22 cellular contexts compared by ENCODE assay signal in genomic region chr12:130339946-130340345, GRCh38. TPM values are rescaled to one million over a fixed set of nuclear protein-coding genes. Genes with fewer than 3 reads are reported as not detected.
DNase-seq lines count a peak whose midpoint lies in the region; ATAC-seq, FAIRE-seq and TF ChIP-seq lines count a peak whose summit lies in the region.
"Had no signal": no experiment of that assay in that cellular context is flagged by ENCODE, and none has a peak within 500 bp of the region (broad histone marks: within the 10 kb centered on the region; RNA-seq: fewer than 3 reads in every experiment).

No MANE protein-coding gene starts in this region.

- CTCF ChIA-PET in Panc1 (lab: Charles Lee): no interaction called here

- H3K27me3 ChIP-seq in Panc1 (ENCODE audit: control insufficient read depth, insufficient read depth, low read length) (no peaks in the 10 kb centered on the region), foreskin keratinocyte (peaks cover 9% of the 10 kb centered on the region)
- H3K27me3 ChIP-seq: ascending aorta had no signal

- WGBS in lower leg skin, 2 donors: 39% methylated on average over 14 of the region's 14 CpGs

- BruUV-seq in Panc1 (replicated peaks; lab: Mats Ljungman, UMichigan): no TSS peak

- ATAC-seq in Panc1 (peak; percentile 58; the same call in 1 of the 2 replicates), foreskin keratinocyte (peak; percentile 94), HG03432 (IDR thresholded peaks at IDR 0.05; ENCODE audit: unreplicated experiment) (no peak)
- ATAC-seq: left cardiac atrium; stimulated activated effector memory CD8-positive, alpha-beta T cell treated with anti-CD3 and anti-CD28 coated beads, Interleukin-12 subunit alpha, Interleukin-12 subunit beta, amount 100 ng/mL, for 72 hours had no signal

- 0 out of 4 replicates have a peak overlapping the region, but pooled peaks of 1 of the 2 experiments have one; percentile 6 for H3K4me3 ChIP-seq in Panc1 (ENCODE audit: low read depth in 2 of 2, low read length in 2 of 2)
- no peak overlapping the region for H3K4me3 ChIP-seq in lower leg skin (ENCODE audit: low read depth, poor library complexity, severe bottlenecking)
- H3K4me3 ChIP-seq: ascending aorta, neural progenitor cell, thoracic aorta had no signal

- no peak for TF ChIP-seq POLR2A in lower leg skin (IDR thresholded peaks at IDR 0.05)

- no peaks in the 10 kb centered on the region for H3K36me3 Mint-ChIP-seq in T-helper 2 cell treated with Interferon-gamma antibody and Interleukin-4, amounts not matched to agents 5 μg/mL and 100 μg/mL, for 36 hours (ENCODE audit: low read depth)
- H3K36me3 Mint-ChIP-seq: CD4-positive, CD25-positive, alpha-beta regulatory T cell; neural progenitor cell; stimulated activated effector memory CD8-positive, alpha-beta T cell treated with anti-CD3 and anti-CD28 coated beads, Interleukin-12 subunit alpha, Interleukin-12 subunit beta, amount 100 ng/mL, for 72 hours had no signal

- POLR2A ChIA-PET in Panc1 (lab: Charles Lee): no interaction called here

- no peaks in the 10 kb centered on the region; the same call in 1 of the 2 replicates for H3K9me3 ChIP-seq in Panc1 (ENCODE audit: control insufficient read depth, insufficient read depth, low read depth, low read length)
- H3K9me3 ChIP-seq: ascending aorta, thoracic aorta had no signal

- peak overlapping the region; percentile 53 for H3K27ac Mint-ChIP-seq in T-helper 2 cell treated with Interferon-gamma antibody and Interleukin-4, amounts not matched to agents 5 μg/mL and 100 μg/mL, for 36 hours
- H3K27ac Mint-ChIP-seq: activated CD4-positive, alpha-beta T cell treated with anti-CD3 and anti-CD28 coated beads, Interleukin-2, amount 10 ng/mL, durations not matched to agents 7 days and 5 days; activated naive CD4-positive, alpha-beta T cell treated with anti-CD3 and anti-CD28 coated beads for 36 hours; CD4-positive, CD25-positive, alpha-beta regulatory T cell; neural progenitor cell; stimulated activated effector memory CD8-positive, alpha-beta T cell treated with anti-CD3 and anti-CD28 coated beads, Interleukin-12 subunit alpha, Interleukin-12 subunit beta, amount 100 ng/mL, for 72 hours had no signal

- TF ChIP-seq CTCF in Panc1 (IDR thresholded peaks at IDR 0.05) (no peak), foreskin keratinocyte (conservative IDR thresholded peaks at IDR 0.05) (no peak), lower leg skin (IDR thresholded peaks at IDR 0.05) (no peak)

- no peak overlapping the region for H3K27ac ChIP-seq in Panc1 (ENCODE audit: low read length)
- H3K27ac ChIP-seq in foreskin keratinocyte: no peak overlapping the region
- H3K27ac ChIP-seq: ascending aorta, neural progenitor cell, thoracic aorta had no signal

- no peaks in the 10 kb centered on the region; the same call in 1 of the 2 replicates for H3K4me1 ChIP-seq in Panc1 (ENCODE audit: control insufficient read depth, insufficient read depth, low read length)
- H3K4me1 ChIP-seq in foreskin keratinocyte: no peaks in the 10 kb centered on the region
- H3K4me1 ChIP-seq: ascending aorta, neural progenitor cell had no signal

- peak; percentile 46 for FAIRE-seq in urothelium cell line (lab: Jason Lieb, UNC)
- FAIRE-seq: RCC 7860 had no signal

- no peaks in the 10 kb centered on the region for H3K9me3 Mint-ChIP-seq in T-helper 2 cell treated with Interferon-gamma antibody and Interleukin-4, amounts not matched to agents 5 μg/mL and 100 μg/mL, for 36 hours
- H3K9me3 Mint-ChIP-seq: activated CD4-positive, alpha-beta T cell treated with anti-CD3 and anti-CD28 coated beads, Interleukin-2, amount 10 ng/mL, durations not matched to agents 7 days and 5 days; activated naive CD4-positive, alpha-beta T cell treated with anti-CD3 and anti-CD28 coated beads for 36 hours had no signal

- in situ Hi-C loops in Panc1 (cut with HindIII; ENCODE audit: low pct_unique_long_range_greater_than_20kb, low sequenced_read_pairs): no loop called here

- H3K4me1 Mint-ChIP-seq in T-helper 2 cell treated with Interferon-gamma antibody and Interleukin-4, amounts not matched to agents 5 μg/mL and 100 μg/mL, for 36 hours (ENCODE audit: low read depth): peaks cover 9% of the 10 kb centered on the region
- H3K4me1 Mint-ChIP-seq: activated CD4-positive, alpha-beta T cell treated with anti-CD3 and anti-CD28 coated beads, Interleukin-2, amount 10 ng/mL, durations not matched to agents 7 days and 5 days; CD4-positive, CD25-positive, alpha-beta regulatory T cell had no signal

- DNase-seq in T-helper 2 cell treated with Interferon-gamma antibody and Interleukin-4, amounts not matched to agents 5 μg/mL and 100 μg/mL, for 36 hours (ENCODE audit: low spot score): no peak
- DNase-seq in T-helper 2 cell (no peak), Panc1 (ENCODE audit: low read depth, low spot score) (no peak), foreskin keratinocyte (peak; percentile 68 to 81), urothelium cell line (ENCODE audit: low spot score) (peak; percentile 85), NCI-H1694 treated with DMSO at 0.1 percent for 48 hours (lab: John Stamatoyannopoulos, UW) (no peak), lower leg skin (ENCODE audit: low spot score in 2 of 2) (no peak)
- DNase-seq: activated CD4-positive, alpha-beta T cell treated with anti-CD3 and anti-CD28 coated beads, Interleukin-2, amount 10 ng/mL, durations not matched to agents 7 days and 5 days; activated naive CD4-positive, alpha-beta T cell treated with anti-CD3 and anti-CD28 coated beads for 36 hours; CD4-positive, CD25-positive, alpha-beta regulatory T cell; foreskin fibroblast; left cardiac atrium; NCI-H1092 treated with DMSO at 0.1 percent for 48 hours; NCI-H2171 treated with DMSO at 0.1 percent for 48 hours had no signal

- intact Hi-C loops in Panc1 (cut with micrococcal nuclease; ENCODE audit: unreplicated experiment): loop anchor here (5.0 kb wide), 1 partner anchor 308 kb away; no protein-coding TSS in a partner anchor
- intact Hi-C loops in lower leg skin (cut with DNase I; ENCODE audit: low total_unique reads): no loop called here

- H3K4me3 Mint-ChIP-seq in T-helper 2 cell treated with Interferon-gamma antibody and Interleukin-4, amounts not matched to agents 5 μg/mL and 100 μg/mL, for 36 hours: peak overlapping the region; percentile 60
- H3K4me3 Mint-ChIP-seq: activated CD4-positive, alpha-beta T cell treated with anti-CD3 and anti-CD28 coated beads, Interleukin-2, amount 10 ng/mL, durations not matched to agents 7 days and 5 days; activated naive CD4-positive, alpha-beta T cell treated with anti-CD3 and anti-CD28 coated beads for 36 hours; CD4-positive, CD25-positive, alpha-beta regulatory T cell; neural progenitor cell; stimulated activated effector memory CD8-positive, alpha-beta T cell treated with anti-CD3 and anti-CD28 coated beads, Interleukin-12 subunit alpha, Interleukin-12 subunit beta, amount 100 ng/mL, for 72 hours had no signal

- H3K27me3 Mint-ChIP-seq in T-helper 2 cell treated with Interferon-gamma antibody and Interleukin-4, amounts not matched to agents 5 μg/mL and 100 μg/mL, for 36 hours (ENCODE audit: low read depth): peaks cover 16% of the 10 kb centered on the region

- H3K36me3 ChIP-seq in Panc1 (ENCODE audit: control insufficient read depth, insufficient read depth, low read length): no peaks in the 10 kb centered on the region
- H3K36me3 ChIP-seq: ascending aorta, neural progenitor cell, thoracic aorta had no signal

RNA-seq across cellular contexts. Expression of gene PIWIL1, which starts 2.3 kb away (rescaled TPM):
- total RNA-seq in Panc1 (2021; ENCODE audit: unreplicated experiment): not detected
- polyA plus RNA-seq in Panc1 (2012; ENCODE audit: insufficient read length): 0.07 TPM
- 0.04 and 0.14 TPM in 2 replicates for total RNA-seq in foreskin keratinocyte
- polyA plus RNA-seq in foreskin keratinocyte: 0.04 TPM in 1 of 2 replicates, not detected in the other
- total RNA-seq in lower leg skin: 1 to 10 TPM in 1 of 4 donors, not detected in 3; 1.3 TPM
- total RNA-seq: activated CD4-positive, alpha-beta T cell treated with anti-CD3 and anti-CD28 coated beads, Interleukin-2, amount 10 ng/mL, durations not matched to agents 7 days and 5 days; activated naive CD4-positive, alpha-beta T cell treated with anti-CD3 and anti-CD28 coated beads for 36 hours; ascending aorta; CD4-positive, CD25-positive, alpha-beta regulatory T cell; chondrocyte; left cardiac atrium; renal cortical epithelial cell; thoracic aorta had no signal
- polyA plus RNA-seq: CD4-positive, CD25-positive, alpha-beta regulatory T cell had no signal

Comparison
In these comparisons a context has a peak if more than half of its experiments do, and no peak if none do; other contexts are left out.
1. DNase-seq: peak in foreskin keratinocyte (2 of 2) and urothelium cell line (single experiment); none in T-helper 2 cell treated with Interferon-gamma antibody and Interleukin-4, amounts not matched to agents 5 μg/mL and 100 μg/mL, for 36 hours (single experiment), T-helper 2 cell (0 of 5), Panc1 (single experiment), NCI-H1694 treated with DMSO at 0.1 percent for 48 hours (single experiment) and lower leg skin (0 of 2).